Comparison of ENCODE assay signal across 1 cellular context in genomic region chr17:17380156-17380925, GRCh38.
A peak's percentile ranks its signal among the peaks of the same experiment; 100 is the strongest.
TF ChIP-seq lines count a peak whose summit lies in the region.

No MANE protein-coding gene starts in this region.

TF ChIP-seq in HepG2, 621 proteins besides CTCF, POLR2A, EP300 and RAD21 (continued from another document):
- TF ChIP-seq, protein P1, sequence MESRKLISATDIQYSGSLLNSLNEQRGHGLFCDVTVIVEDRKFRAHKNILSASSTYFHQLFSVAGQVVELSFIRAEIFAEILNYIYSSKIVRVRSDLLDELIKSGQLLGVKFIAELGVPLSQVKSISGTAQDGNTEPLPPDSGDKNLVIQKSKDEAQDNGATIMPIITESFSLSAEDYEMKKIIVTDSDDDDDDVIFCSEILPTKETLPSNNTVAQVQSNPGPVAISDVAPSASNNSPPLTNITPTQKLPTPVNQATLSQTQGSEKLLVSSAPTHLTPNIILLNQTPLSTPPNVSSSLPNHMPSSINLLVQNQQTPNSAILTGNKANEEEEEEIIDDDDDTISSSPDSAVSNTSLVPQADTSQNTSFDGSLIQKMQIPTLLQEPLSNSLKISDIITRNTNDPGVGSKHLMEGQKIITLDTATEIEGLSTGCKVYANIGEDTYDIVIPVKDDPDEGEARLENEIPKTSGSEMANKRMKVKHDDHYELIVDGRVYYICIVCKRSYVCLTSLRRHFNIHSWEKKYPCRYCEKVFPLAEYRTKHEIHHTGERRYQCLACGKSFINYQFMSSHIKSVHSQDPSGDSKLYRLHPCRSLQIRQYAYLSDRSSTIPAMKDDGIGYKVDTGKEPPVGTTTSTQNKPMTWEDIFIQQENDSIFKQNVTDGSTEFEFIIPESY (CRISPR knock-in tag; IDR thresholded peaks at IDR 0.05): no peak
- TF ChIP-seq ZKSCAN1 (IDR thresholded peaks at IDR 0.05; ENCODE audit: low read length) (no peak), ZNF878 (CRISPR knock-in tag; IDR thresholded peaks at IDR 0.05) (no peak), MYC (CRISPR knock-in tag; IDR thresholded peaks at IDR 0.05; ENCODE audit: borderline replicate concordance) (peak; percentile 9; the same call in 1 of the 2 replicates)
